In the genomic region with DNA sequence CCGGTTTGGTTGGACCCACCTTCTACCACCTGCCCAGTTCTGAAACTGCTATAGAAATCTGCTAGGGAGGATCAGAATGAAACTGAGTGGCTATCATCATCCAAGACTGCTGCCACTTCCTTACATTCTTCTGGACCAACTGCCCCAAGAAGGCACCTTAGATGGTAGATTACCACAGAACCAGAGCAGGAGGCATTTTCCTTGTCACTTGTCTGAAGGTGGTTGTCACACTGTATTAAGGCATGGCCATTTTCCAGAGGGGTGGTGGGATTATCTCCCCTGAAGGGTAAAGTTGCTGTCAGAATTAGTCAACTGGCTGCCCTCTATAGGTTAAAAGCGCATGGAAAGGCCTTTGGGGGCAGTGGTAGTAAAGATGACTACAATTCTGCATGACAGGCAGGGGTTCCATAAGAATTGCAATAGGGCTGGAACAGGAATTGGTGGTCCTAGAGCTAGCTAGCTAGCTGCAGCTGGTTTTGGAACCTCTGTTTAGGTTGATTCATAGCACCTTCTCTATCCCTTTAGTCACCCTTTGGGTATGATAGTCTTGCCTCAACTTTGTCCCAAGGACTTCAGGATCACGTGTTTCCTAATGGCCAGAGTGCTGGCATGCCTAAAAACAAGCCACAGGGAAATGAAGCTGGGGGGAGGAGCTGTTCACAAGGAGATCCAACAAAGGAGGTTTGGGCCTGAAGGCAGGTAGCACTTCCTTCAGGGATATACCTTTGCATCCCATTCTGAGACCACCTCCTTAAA, we compare ENCODE assay signal across 21 cellular contexts. TPM values are rescaled to one million over a fixed set of nuclear protein-coding genes. Genes with fewer than 3 reads are reported as not detected.
DNase-seq lines count a peak whose midpoint lies in the region; ATAC-seq, FAIRE-seq and TF ChIP-seq lines count a peak whose summit lies in the region.
"Had no signal": no experiment of that assay in that cellular context is flagged by ENCODE, and none has a peak within 500 bp of the region (broad histone marks: within the 10 kb centered on the region; RNA-seq: fewer than 3 reads in every experiment).

No MANE protein-coding gene starts in this region.

- H3K27ac Mint-ChIP-seq in progenitor cell of endocrine pancreas = peak overlapping the region; percentile 69
- H3K27ac Mint-ChIP-seq: activated naive CD8-positive, alpha-beta T cell; memory B cell had no signal

- peaks cover 13% of the 10 kb centered on the region for H3K36me3 ChIP-seq in H7 (replicated peaks; ENCODE audit: control insufficient read depth, insufficient read depth, low read length)
- peaks cover 10 to 31% (median 20%) of the 10 kb centered on the region in 4 experiments; a peak in 7 of 8 replicates for H3K36me3 ChIP-seq in H1 (ENCODE audit: control insufficient read depth in 2 of 4, insufficient read depth in 4 of 4, low read length in 3 of 4)
- peaks cover 0 to 2% of the 10 kb centered on the region in 2 donors for H3K36me3 ChIP-seq in aorta (ENCODE audit: control insufficient read depth in 1 of 2, insufficient read depth in 2 of 2, low read length in 1 of 2)

- no peaks in the 10 kb centered on the region for H3K9me3 Mint-ChIP-seq in progenitor cell of endocrine pancreas (ENCODE audit: low read depth)
- H3K9me3 Mint-ChIP-seq: memory B cell had no signal

- no peak overlapping the region for H4K5ac ChIP-seq in H1 (ENCODE audit: insufficient read length, low read depth, low read length)

- H3K27me3 ChIP-seq in H7 (ENCODE audit: control insufficient read depth, insufficient read depth, low read length) = peaks cover 20% of the 10 kb centered on the region
- H3K27me3 ChIP-seq in H1 (replicated peaks in 1 of 4; ENCODE audit: control insufficient read depth in 3 of 4, extremely low read depth in 1 of 4, insufficient read depth in 3 of 4, low read length in 3 of 4) = peaks cover 10 to 18% (median 15%) of the 10 kb centered on the region in 4 experiments; a peak in 6 of 7 replicates
- H3K27me3 ChIP-seq in aorta (ENCODE audit: control insufficient read depth in 1 of 2, insufficient read depth in 2 of 2, low read length in 1 of 2) = no peaks in the 10 kb centered on the region

- peaks cover 0 to 4% (median 2%) of the 10 kb centered on the region in 4 experiments; a peak in 2 of 7 replicates for H3K4me1 ChIP-seq in H1 (replicated peaks in 1 of 4; ENCODE audit: control insufficient read depth in 3 of 4, insufficient read depth in 4 of 4, low read length in 3 of 4)
- H3K4me1 ChIP-seq in aorta (ENCODE audit: control insufficient read depth in 1 of 2, insufficient read depth in 2 of 2, low read length in 2 of 2) = no peaks in the 10 kb centered on the region
- H3K4me1 ChIP-seq: pancreas had no signal

- H3K9ac ChIP-seq in H1 (replicated peaks in 1 of 4; ENCODE audit: extremely low read depth in 1 of 4, low read depth in 3 of 4, low read length in 3 of 4) = no peak overlapping the region

- H3K56ac ChIP-seq in H1 (replicated peaks; ENCODE audit: insufficient read length, low read depth, low read length) = no peak overlapping the region

- no peak overlapping the region for H3K23ac ChIP-seq in H1 (ENCODE audit: insufficient read length)

- FAIRE-seq in H1 (lab: Jason Lieb, UNC) = no peak
- FAIRE-seq: endometrium, pancreas, TTC549 had no signal

- no peak overlapping the region for H3K27ac ChIP-seq in H1 (ENCODE audit: low read depth, low read length)
- no peak overlapping the region for H3K27ac ChIP-seq in aorta (ENCODE audit: low read depth in 1 of 2, low read length in 2 of 2)
- H3K27ac ChIP-seq: pancreas, skin epidermis, stomach, upper lobe of left lung had no signal

- no peak overlapping the region for H3K14ac ChIP-seq in H1 (ENCODE audit: insufficient read length)

- no peaks in the 10 kb centered on the region for H3K79me2 ChIP-seq in H1 (ENCODE audit: control insufficient read depth in 1 of 2, insufficient read depth in 2 of 2, low read length in 2 of 2)

- H3K79me1 ChIP-seq in H1 (ENCODE audit: low read depth, low read length) = no peaks in the 10 kb centered on the region

- no peak overlapping the region for H2BK5ac ChIP-seq in H1 (ENCODE audit: low read depth, low read length)

- CTCF ChIA-PET in H1 (lab: Charles Lee; ENCODE audit: partially characterized antibody) = interaction anchor here (0.9 kb wide), 1 partner anchor 23 kb away, joined by 4 read pairs; no protein-coding TSS in a partner anchor

- no peak overlapping the region for H2AK5ac ChIP-seq in H1 (ENCODE audit: low read depth, low read length)

- TF ChIP-seq POLR2A in H1 (IDR thresholded peaks at IDR 0.05; ENCODE audit: control extremely low read depth in 1 of 2, low read depth in 2 of 2, low read length in 2 of 2) = peak in 1 of 2 experiments; percentile 47; a peak in 1 of 3 replicates

- no peak overlapping the region for H3K4me3 Mint-ChIP-seq in progenitor cell of endocrine pancreas (ENCODE audit: low read depth)
- H3K4me3 Mint-ChIP-seq: activated naive CD8-positive, alpha-beta T cell; memory B cell had no signal

- intact Hi-C loops in aorta (cut with DNase I) = no loop called here

- H3K4me1 Mint-ChIP-seq in progenitor cell of endocrine pancreas (ENCODE audit: low read depth) = no peaks in the 10 kb centered on the region

- TF ChIP-seq EP300 in H1 (IDR thresholded peaks at IDR 0.05; ENCODE audit: borderline replicate concordance in 1 of 2, low read depth in 2 of 2, low read length in 2 of 2) = no peak

- ATAC-seq in HG03342 (IDR thresholded peaks at IDR 0.05; ENCODE audit: unreplicated experiment) = no peak
- no peak for ATAC-seq in GM21390 (IDR thresholded peaks at IDR 0.05; ENCODE audit: unreplicated experiment)
- ATAC-seq in aorta (ENCODE audit: low FRiP score) = no peak
- ATAC-seq: pancreas had no signal

- no peak overlapping the region for H2AFZ ChIP-seq in H1 (ENCODE audit: low read length)

- no peak overlapping the region for H2BK120ac ChIP-seq in H1 (replicated peaks; ENCODE audit: low read depth, low read length)

- TF ChIP-seq CTCF in H1 (IDR thresholded peaks at IDR 0.05; ENCODE audit: control extremely low read depth in 1 of 3, insufficient read depth in 1 of 3, low read depth in 1 of 3, low read length in 3 of 3) = peak in 2 of 3 experiments; percentile 4 to 13; a peak in 2 of 4 replicates
- TF ChIP-seq CTCF in progenitor cell of endocrine pancreas (IDR thresholded peaks at IDR 0.05; ENCODE audit: unreplicated experiment) = no peak

- peaks cover 0 to 3% of the 10 kb centered on the region in 2 experiments for H4K20me1 ChIP-seq in H1 (replicated peaks in 1 of 2; ENCODE audit: control insufficient read depth in 1 of 2, insufficient read depth in 2 of 2, low read length in 2 of 2)

- no peak overlapping the region for H4K91ac ChIP-seq in H1 (replicated peaks; ENCODE audit: insufficient read length, low read length)

- POLR2A ChIA-PET in H1 (lab: Charles Lee; ENCODE audit: partially characterized antibody) = interaction anchor here (0.9 to 1.5 kb wide), 5 partner anchors 11 to 171 kb away, joined by 3 to 5 read pairs (median 4); no protein-coding TSS in a partner anchor

- H3K18ac ChIP-seq in H1 (ENCODE audit: extremely low read depth, low read length) = no peak overlapping the region

- H2BK15ac ChIP-seq in H1 (ENCODE audit: low read length) = no peak overlapping the region

- H3K4me2 ChIP-seq in H1 (ENCODE audit: insufficient read depth in 1 of 2, low read depth in 2 of 2, low read length in 2 of 2) = no peak overlapping the region

- peaks cover 27% of the 10 kb centered on the region for H3K27me3 Mint-ChIP-seq in progenitor cell of endocrine pancreas

- H2BK20ac ChIP-seq in H1 (ENCODE audit: low read length) = no peak overlapping the region

- TF ChIP-seq RAD21 in H1 (IDR thresholded peaks at IDR 0.05 in 1 of 2, conservative IDR thresholded peaks at IDR 0.05 in 1 of 2; ENCODE audit: low read depth in 2 of 2, low read length in 2 of 2) = no peak

- H4K8ac ChIP-seq in H1 (ENCODE audit: extremely low read depth, insufficient read depth, low read length) = no peak overlapping the region

- H3K4me3 ChIP-seq in H7 (ENCODE audit: insufficient read depth, low read depth, low read length) (no peak overlapping the region), H1 (ENCODE audit: extremely low read depth in 1 of 4, insufficient read depth in 2 of 4, low read depth in 3 of 4, low read length in 4 of 4) (no peak overlapping the region), aorta (ENCODE audit: low read length in 2 of 2) (no peak overlapping the region)
- H3K4me3 ChIP-seq: pancreas, skin epidermis, stomach, upper lobe of left lung had no signal

- no peaks in the 10 kb centered on the region for H3K9me3 ChIP-seq in H1 (ENCODE audit: insufficient read depth in 2 of 2, low read depth in 1 of 2, low read length in 1 of 2)
- no peaks in the 10 kb centered on the region for H3K9me3 ChIP-seq in aorta (ENCODE audit: control insufficient read depth, low read length)
- H3K9me3 ChIP-seq: pancreas, stomach, upper lobe of left lung had no signal

- peaks cover 3% of the 10 kb centered on the region; the same call in 1 of the 2 replicates for H3K23me2 ChIP-seq in H1 (ENCODE audit: low read depth, low read length)

- H3K36me3 Mint-ChIP-seq in progenitor cell of endocrine pancreas (ENCODE audit: insufficient read depth) = peaks cover 22% of the 10 kb centered on the region
- H3K36me3 Mint-ChIP-seq: activated naive CD8-positive, alpha-beta T cell had no signal

- 77% methylated on average over 3 of the region's 3 CpGs; no CpG with 5 or more reads in 1 of the 2 experiments for WGBS in H1 (ENCODE audit: extremely low coverage in 1 of 2, insufficient coverage in 1 of 2, insufficient read length in 1 of 2, insufficient replicate concordance in 2 of 2, low coverage in 1 of 2, low lambda C conversion rate in 2 of 2, missing lambda C conversion rate in 1 of 2), 2 experiments
- 74 to 80% methylated on average over 3 of the region's 3 CpGs for WGBS in aorta, 2 donors

- peak; percentile 55 for DNase-seq in EH (ENCODE audit: low read depth)
- peak; percentile 56 for DNase-seq in H7
- no peak for DNase-seq in H1 (ENCODE audit: low read depth in 1 of 2, low spot score in 2 of 2)
- no peak for DNase-seq in progenitor cell of endocrine pancreas (ENCODE audit: low spot score, unreplicated experiment)
- no peak for DNase-seq in aorta
- DNase-seq: activated CD4-positive, alpha-beta T cell treated with anti-CD3 and anti-CD28 coated beads for 4 hours; cortex of kidney; kidney glomerular epithelial cell; NCI-H1694 treated with DMSO at 0.1 percent for 48 hours; NCI-H2227 treated with DMSO at 0.1 percent for 48 hours; pancreas; SHP77 treated with DMSO at 0.1 percent for 48 hours; stomach; upper lobe of left lung had no signal

- H2BK12ac ChIP-seq in H1 (ENCODE audit: low read depth, low read length) = no peak overlapping the region

- H3K4ac ChIP-seq in H1 (replicated peaks; ENCODE audit: insufficient read length, low read depth, low read length) = no peak overlapping the region

RNA-seq across cellular contexts. Expression of gene CSPG5, which starts 4.8 kb away (rescaled TPM):
- total RNA-seq in H7 (2014; rRNA removed; shearing (Covaris generic)) = 1.5 and 1.7 TPM in 2 replicates
- 7.4 and 8.2 TPM in 2 replicates for total RNA-seq in H1 (2021; fragmentation: NEBNext Ultra II Directional; extraction: Animal tissue kit (Norgen Biotek cat#: 25700))
- polyA plus RNA-seq in H1 (2011; rRNA removed) (2.1 and 2.7 TPM in 2 replicates), aorta (under 1 TPM; 0.33 to 0.50 TPM)
- polyA plus RNA-seq in H1 (2011; cell fraction: cytosol; rRNA removed) = 2.7 TPM
- polyA plus RNA-seq in H1 (2011; cell fraction: nucleus; rRNA removed) = 2.9 TPM
- 4.6 to 5.4 TPM (median 5.2 TPM) in 4 replicates for polyA plus RNA-seq in H1 (2012, experiment 1 of 2)
- polyA plus RNA-seq in H1 (2012, experiment 2 of 2) = 4.7 TPM
- polyA plus RNA-seq in H1 (2013, experiment 1 of 2) = 6.5 TPM
- polyA plus RNA-seq in H1 (2013, experiment 2 of 2) = 7.0 TPM
- polyA minus RNA-seq in H1 (2011; rRNA and poly(A)+ RNA removed) = 1.5 and 1.8 TPM in 2 replicates
- 1.8 TPM for polyA minus RNA-seq in H1 (2011; cell fraction: cytosol; rRNA and poly(A)+ RNA removed)
- polyA minus RNA-seq in H1 (2011; cell fraction: nucleus; rRNA and poly(A)+ RNA removed) = 1.00 TPM
- total RNA-seq in progenitor cell of endocrine pancreas (1.7 and 2.5 TPM in 2 replicates), aorta (1 to 10 TPM in 1 of 2 donors, under 1 TPM in 1; 0.81 to 7.0 TPM)

Comparison
In these comparisons a context has a peak if more than half of its experiments do, and no peak if none do; other contexts are left out.
1. DNase-seq: peak in EH (single experiment) and H7 (single experiment); none in H1 (0 of 2), progenitor cell of endocrine pancreas (single experiment) and aorta (0 of 2).